1 cellular context compared by ENCODE assay signal in genomic region chr19:46737761-46738171, GRCh38.
A peak's percentile ranks its signal among the peaks of the same experiment; 100 is the strongest.
TF ChIP-seq lines count a peak whose summit lies in the region.

No MANE protein-coding gene starts in this region.

TF ChIP-seq in K562, 482 proteins besides CTCF, POLR2A, EP300 and RAD21:
- TF ChIP-seq RBBP5 (IDR thresholded peaks at IDR 0.05; ENCODE audit: borderline replicate concordance, insufficient read depth, low read length, poor library complexity, severe bottlenecking) (peak; percentile 5), POLR2G (IDR thresholded peaks at IDR 0.05; ENCODE audit: low read depth, low read length) (peak; percentile 40; the same call in 1 of the 2 replicates), SMARCA5 (IDR thresholded peaks at IDR 0.05) (no peak), TFE3 (CRISPR knock-in tag; IDR thresholded peaks at IDR 0.05) (no peak)
